Comparison of ENCODE assay signal across 9 cellular contexts in the genomic region with DNA sequence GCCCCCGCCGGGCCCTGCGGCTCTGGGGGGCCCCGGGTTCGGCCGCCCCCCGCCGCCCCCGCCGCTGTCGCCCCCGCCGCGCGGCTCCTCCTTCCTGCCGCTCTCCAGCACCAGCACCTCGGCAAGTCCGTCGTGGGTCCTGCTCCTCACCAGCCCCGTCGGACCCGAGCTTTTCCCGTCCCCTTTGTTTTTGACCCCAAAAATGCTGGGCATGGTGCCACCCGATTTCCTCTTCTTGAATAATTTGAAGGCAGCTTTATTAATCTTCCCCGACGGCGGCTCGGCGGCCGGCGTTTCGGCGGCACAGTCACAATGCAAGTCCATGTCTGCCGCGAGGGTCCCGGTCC. TPM values are rescaled to one million over a fixed set of nuclear protein-coding genes. Genes with fewer than 3 reads are reported as not detected.
DNase-seq lines count a peak whose midpoint lies in the region; ATAC-seq and TF ChIP-seq lines count a peak whose summit lies in the region.
"Had no signal": no experiment of that assay in that cellular context is flagged by ENCODE, and none has a peak within 500 bp of the region (broad histone marks: within the 10 kb centered on the region; RNA-seq: fewer than 3 reads in every experiment).

No MANE protein-coding gene starts in this region.

- no peaks in the 10 kb centered on the region for H3K36me3 ChIP-seq in iPS-15b (ENCODE audit: control insufficient read depth, insufficient read depth, low read length)

- CTCF ChIA-PET in activated CD8-positive, alpha-beta T cell treated with anti-CD3 and anti-CD28 coated beads for 36 hours (lab: Charles Lee), result interaction anchor here (1.2 kb wide), 1 partner anchor 49 kb away, joined by 3 read pairs; no protein-coding TSS in a partner anchor

- POLR2A ChIA-PET in activated CD8-positive, alpha-beta T cell treated with anti-CD3 and anti-CD28 coated beads for 36 hours (lab: Charles Lee), result no interaction called here

- H3K4me3 ChIP-seq in iPS-15b (ENCODE audit: low read depth, low read length), result peak overlapping the region; percentile 55

- intact Hi-C loops in activated CD8-positive, alpha-beta T cell treated with anti-CD3 and anti-CD28 coated beads for 36 hours (cut with micrococcal nuclease), result no loop called here

- peaks cover 56% of the 10 kb centered on the region for H3K27me3 ChIP-seq in iPS-15b (ENCODE audit: control insufficient read depth, insufficient read depth, low read length)

- no peak for TF ChIP-seq CTCF in activated CD8-positive, alpha-beta T cell treated with anti-CD3 and anti-CD28 coated beads for 36 hours (IDR thresholded peaks at IDR 0.05)

- ATAC-seq in activated CD8-positive, alpha-beta T cell treated with anti-CD3 and anti-CD28 coated beads for 36 hours, result no peak
- ATAC-seq in stimulated activated effector memory CD8-positive, alpha-beta T cell treated with anti-CD3 and anti-CD28 coated beads, Interleukin-12 subunit alpha, Interleukin-12 subunit beta, amount 100 ng/mL, for 72 hours, result no peak

- H3K36me3 Mint-ChIP-seq in activated CD8-positive, alpha-beta T cell treated with anti-CD3 and anti-CD28 coated beads for 36 hours (ENCODE audit: low read depth), result no peaks in the 10 kb centered on the region
- H3K36me3 Mint-ChIP-seq in stimulated activated effector memory CD8-positive, alpha-beta T cell treated with anti-CD3 and anti-CD28 coated beads, Interleukin-12 subunit alpha, Interleukin-12 subunit beta, amount 100 ng/mL, for 72 hours, result no peaks in the 10 kb centered on the region

- H3K4me1 Mint-ChIP-seq in activated CD8-positive, alpha-beta T cell treated with anti-CD3 and anti-CD28 coated beads for 36 hours (ENCODE audit: low read depth), result peaks cover 10% of the 10 kb centered on the region
- H3K4me1 Mint-ChIP-seq in stimulated activated effector memory CD8-positive, alpha-beta T cell treated with anti-CD3 and anti-CD28 coated beads, Interleukin-12 subunit alpha, Interleukin-12 subunit beta, amount 100 ng/mL, for 72 hours, result peaks cover 14% of the 10 kb centered on the region

- H3K4me1 ChIP-seq in iPS-15b (ENCODE audit: control insufficient read depth, insufficient read depth, low read length), result peaks cover 2% of the 10 kb centered on the region

- no peak overlapping the region for H3K27ac Mint-ChIP-seq in activated CD8-positive, alpha-beta T cell treated with anti-CD3 and anti-CD28 coated beads for 36 hours
- H3K27ac Mint-ChIP-seq in stimulated activated effector memory CD8-positive, alpha-beta T cell treated with anti-CD3 and anti-CD28 coated beads, Interleukin-12 subunit alpha, Interleukin-12 subunit beta, amount 100 ng/mL, for 72 hours, result no peak overlapping the region

- H3K9me3 Mint-ChIP-seq in activated CD8-positive, alpha-beta T cell treated with anti-CD3 and anti-CD28 coated beads for 36 hours, result no peaks in the 10 kb centered on the region
- H3K9me3 Mint-ChIP-seq in stimulated activated effector memory CD8-positive, alpha-beta T cell treated with anti-CD3 and anti-CD28 coated beads, Interleukin-12 subunit alpha, Interleukin-12 subunit beta, amount 100 ng/mL, for 72 hours, result no peaks in the 10 kb centered on the region

- peaks cover 52% of the 10 kb centered on the region for H3K27me3 Mint-ChIP-seq in activated CD8-positive, alpha-beta T cell treated with anti-CD3 and anti-CD28 coated beads for 36 hours

- H3K4me3 Mint-ChIP-seq in activated CD8-positive, alpha-beta T cell treated with anti-CD3 and anti-CD28 coated beads for 36 hours, result peak overlapping the region; percentile 37
- H3K4me3 Mint-ChIP-seq in stimulated activated effector memory CD8-positive, alpha-beta T cell treated with anti-CD3 and anti-CD28 coated beads, Interleukin-12 subunit alpha, Interleukin-12 subunit beta, amount 100 ng/mL, for 72 hours, result peak overlapping the region; percentile 46

- H3K9me3 ChIP-seq in iPS-15b (ENCODE audit: control insufficient read depth, insufficient read depth, low read length), result no peaks in the 10 kb centered on the region

- DNase-seq in NCI-H2081 (lab: John Stamatoyannopoulos, UW) (peak; percentile 23 to 33), NCI-H2081 treated with DMSO at 0.1 percent for 48 hours (lab: John Stamatoyannopoulos, UW) (no peak), LoVo (ENCODE audit: low spot score) (no peak), HuH-7 (ENCODE audit: low spot score) (no peak)
- DNase-seq in activated CD8-positive, alpha-beta T cell treated with anti-CD3 and anti-CD28 coated beads for 36 hours, result peak; percentile 2
- no peak for DNase-seq in stimulated activated effector memory CD8-positive, alpha-beta T cell treated with anti-CD3 and anti-CD28 coated beads, Interleukin-12 subunit alpha, Interleukin-12 subunit beta, amount 100 ng/mL, for 72 hours (ENCODE audit: low spot score in 2 of 2)
- DNase-seq in stimulated activated naive CD4-positive, alpha-beta T cell treated with Interleukin-2 at 50 U/mL for 16 hours (lab: John Stamatoyannopoulos, UW), result no peak

- no peak overlapping the region for H3K9ac ChIP-seq in iPS-15b (ENCODE audit: low read depth, low read length)

RNA-seq across cellular contexts. Expression of gene AMER2, which starts 0.9 kb away (rescaled TPM):
- not detected for total RNA-seq in activated CD8-positive, alpha-beta T cell treated with anti-CD3 and anti-CD28 coated beads for 36 hours
- total RNA-seq: A172 had no signal

Comparison
In these comparisons a context has a peak if more than half of its experiments do, and no peak if none do; other contexts are left out.
1. DNase-seq: peak in NCI-H2081 (2 of 2) and activated CD8-positive, alpha-beta T cell treated with anti-CD3 and anti-CD28 coated beads for 36 hours (single experiment); none in NCI-H2081 treated with DMSO at 0.1 percent for 48 hours (single experiment), stimulated activated effector memory CD8-positive, alpha-beta T cell treated with anti-CD3 and anti-CD28 coated beads, Interleukin-12 subunit alpha, Interleukin-12 subunit beta, amount 100 ng/mL, for 72 hours (0 of 2), LoVo (single experiment), HuH-7 (single experiment) and stimulated activated naive CD4-positive, alpha-beta T cell treated with Interleukin-2 at 50 U/mL for 16 hours (single experiment).